1 cellular context compared by ENCODE assay signal in genomic region chr4:82899339-82899738, GRCh38.
TF ChIP-seq lines count a peak whose summit lies in the region.

No MANE protein-coding gene starts in this region.

TF ChIP-seq in GM23338, 12 proteins besides CTCF, POLR2A, EP300 and RAD21 (continued from another document):
- TF ChIP-seq ZNF462 (CRISPR knock-in tag; IDR thresholded peaks at IDR 0.05), result no peak
- no peak for TF ChIP-seq JUNB (IDR thresholded peaks at IDR 0.05; ENCODE audit: unreplicated experiment)
